Comparison of ENCODE assay signal across 30 cellular contexts in the genomic region with DNA sequence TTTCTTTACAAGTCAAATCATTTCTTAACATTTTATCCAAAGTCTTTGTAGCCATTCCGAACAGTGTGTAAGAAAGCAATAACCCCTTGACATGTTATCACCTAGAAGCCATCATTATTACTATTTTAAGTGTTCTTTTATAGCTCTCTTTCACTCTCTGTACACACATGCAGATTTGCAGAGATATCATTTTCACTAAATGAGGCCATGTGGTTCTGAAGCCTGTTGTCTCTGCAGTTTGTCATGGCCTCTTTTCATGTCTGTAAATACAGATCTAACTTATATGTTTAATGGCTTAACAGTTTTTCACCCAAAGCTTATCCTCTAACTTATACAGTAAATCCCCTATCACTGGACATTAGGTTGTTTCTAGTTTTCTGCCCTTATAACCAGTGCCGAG.
"Had no signal": no experiment of that assay in that cellular context is flagged by ENCODE, and none has a peak within 500 bp of the region (broad histone marks: within the 10 kb centered on the region; RNA-seq: fewer than 3 reads in every experiment).

No MANE protein-coding gene starts in this region.

- DNase-seq: activated CD4-positive, alpha-beta T cell treated with anti-CD3 and anti-CD28 coated beads, Interleukin-2, amount 10 ng/mL, durations not matched to agents 24 days and 14 days; activated CD4-positive, alpha-beta T cell treated with anti-CD3 and anti-CD28 coated beads, Interleukin-2, amount 50 U/mL, for 4 hours; activated CD8-positive, alpha-beta T cell treated with anti-CD3 and anti-CD28 coated beads for 36 hours; activated effector memory CD4-positive, alpha-beta T cell treated with anti-CD3 and anti-CD28 coated beads, Interleukin-2, amount 50 U/mL, for 16 hours; activated naive CD4-positive, alpha-beta T cell; activated naive CD4-positive, alpha-beta T cell treated with anti-CD3 and anti-CD28 coated beads, Interleukin-2, amount 50 U/mL, for 16 hours; activated naive CD8-positive, alpha-beta T cell treated with anti-CD3 and anti-CD28 coated beads for 36 hours; activated T-cell treated with anti-CD3 and anti-CD28 coated beads, Interleukin-2, amount 50 U/mL, for 1 hour; activated T-cell treated with anti-CD3 and anti-CD28 coated beads, Interleukin-2, amount 50 U/mL, for 72 hours; amniotic stem cell; aorta; brain microvascular endothelial cell; central memory CD4-positive, alpha-beta T cell; IMR-90; NCI-H1694 treated with DMSO at 0.1 percent for 48 hours; NCI-H2029; NCI-H2107; NCI-H226; NCI-H446 treated with DMSO at 0.1 percent for 48 hours; NCI-H524; NCI-H82; NK-92 treated with Interleukin-12 subunit alpha and Interleukin-12 subunit beta, amount 100 ng/mL, for 24 hours; PC-3; Peyer's patch; RPMI8226; SHP77 treated with DMSO at 0.1 percent for 48 hours; T1000 had no signal

- H3K4me3 ChIP-seq: K562, Peyer's patch, SJSA1 had no signal

- H3K36me3 ChIP-seq: brain microvascular endothelial cell, Peyer's patch, SJSA1 had no signal

- H3K27me3 ChIP-seq: brain microvascular endothelial cell, Peyer's patch had no signal

- H3K27ac ChIP-seq: brain microvascular endothelial cell, Peyer's patch, SJSA1 had no signal

- H3K9me3 ChIP-seq: Peyer's patch, SJSA1 had no signal

- ATAC-seq: activated CD8-positive, alpha-beta T cell treated with anti-CD3 and anti-CD28 coated beads for 36 hours; activated T-cell treated with anti-CD3 and anti-CD28 coated beads, Interleukin-2, amount 50 U/mL, for 72 hours; activated T-helper 17 cell treated with anti-CD3 and anti-CD28 coated beads, Interleukin-2, amount 50 U/mL, for 72 hours; K562; PC-3 had no signal

- H3K4me1 ChIP-seq: Peyer's patch, SJSA1 had no signal
